ENCODE assay signal across 1 cellular context in the genomic region with DNA sequence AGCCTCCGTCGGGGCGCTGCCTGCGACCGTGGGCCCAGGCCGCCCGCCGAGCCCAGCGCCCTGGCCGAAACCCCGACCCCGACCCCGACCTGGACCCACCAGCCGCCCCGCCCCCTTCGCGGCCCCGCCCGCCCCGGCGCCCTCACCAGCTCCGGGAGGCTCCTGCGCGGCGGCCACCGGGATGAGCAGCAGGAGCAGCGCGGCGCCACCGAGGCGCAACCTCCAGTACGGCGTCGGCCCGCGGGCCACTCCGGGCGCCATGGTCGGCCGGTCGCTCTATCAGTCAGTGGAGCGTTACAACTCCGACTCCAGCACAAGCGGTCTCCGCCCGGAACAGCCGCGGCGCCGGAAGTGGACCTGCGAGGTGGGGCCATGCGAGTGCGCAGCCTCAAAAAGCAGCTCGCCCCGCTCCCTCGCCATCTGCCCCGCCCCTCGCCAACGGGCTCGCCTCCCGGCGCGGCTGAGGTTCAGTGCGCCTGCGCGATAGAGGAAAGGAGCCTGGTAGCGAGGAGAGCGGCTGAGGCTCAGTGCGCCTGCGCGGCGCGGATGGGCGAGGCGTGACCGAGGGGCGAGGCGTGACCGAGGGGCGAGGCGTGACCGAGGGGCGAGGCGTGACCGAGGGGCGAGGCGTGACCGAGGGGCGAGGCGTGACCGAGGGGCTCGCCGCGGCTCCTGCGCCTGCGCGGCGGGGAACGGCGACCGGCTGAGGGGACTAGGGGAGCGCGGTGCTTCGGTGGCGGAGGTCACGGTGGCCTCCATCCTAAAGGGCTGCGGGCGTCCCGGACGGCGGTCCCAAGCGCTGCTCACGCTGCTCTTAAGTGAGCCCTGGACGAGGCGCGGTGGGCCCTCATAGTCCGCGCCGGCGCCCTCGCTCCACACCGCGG.
TF ChIP-seq lines count a peak whose summit lies in the region.

A gene with protein sequence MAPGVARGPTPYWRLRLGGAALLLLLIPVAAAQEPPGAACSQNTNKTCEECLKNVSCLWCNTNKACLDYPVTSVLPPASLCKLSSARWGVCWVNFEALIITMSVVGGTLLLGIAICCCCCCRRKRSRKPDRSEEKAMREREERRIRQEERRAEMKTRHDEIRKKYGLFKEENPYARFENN (minus strand): TSS at position 335 of the 884 bp plus-strand sequence. CDS start 74 bp downstream, at position 261.

TF ChIP-seq in HepG2, 621 proteins besides CTCF, POLR2A, EP300 and RAD21 (continued from another document and continues in another):
- TF ChIP-seq, protein P1, sequence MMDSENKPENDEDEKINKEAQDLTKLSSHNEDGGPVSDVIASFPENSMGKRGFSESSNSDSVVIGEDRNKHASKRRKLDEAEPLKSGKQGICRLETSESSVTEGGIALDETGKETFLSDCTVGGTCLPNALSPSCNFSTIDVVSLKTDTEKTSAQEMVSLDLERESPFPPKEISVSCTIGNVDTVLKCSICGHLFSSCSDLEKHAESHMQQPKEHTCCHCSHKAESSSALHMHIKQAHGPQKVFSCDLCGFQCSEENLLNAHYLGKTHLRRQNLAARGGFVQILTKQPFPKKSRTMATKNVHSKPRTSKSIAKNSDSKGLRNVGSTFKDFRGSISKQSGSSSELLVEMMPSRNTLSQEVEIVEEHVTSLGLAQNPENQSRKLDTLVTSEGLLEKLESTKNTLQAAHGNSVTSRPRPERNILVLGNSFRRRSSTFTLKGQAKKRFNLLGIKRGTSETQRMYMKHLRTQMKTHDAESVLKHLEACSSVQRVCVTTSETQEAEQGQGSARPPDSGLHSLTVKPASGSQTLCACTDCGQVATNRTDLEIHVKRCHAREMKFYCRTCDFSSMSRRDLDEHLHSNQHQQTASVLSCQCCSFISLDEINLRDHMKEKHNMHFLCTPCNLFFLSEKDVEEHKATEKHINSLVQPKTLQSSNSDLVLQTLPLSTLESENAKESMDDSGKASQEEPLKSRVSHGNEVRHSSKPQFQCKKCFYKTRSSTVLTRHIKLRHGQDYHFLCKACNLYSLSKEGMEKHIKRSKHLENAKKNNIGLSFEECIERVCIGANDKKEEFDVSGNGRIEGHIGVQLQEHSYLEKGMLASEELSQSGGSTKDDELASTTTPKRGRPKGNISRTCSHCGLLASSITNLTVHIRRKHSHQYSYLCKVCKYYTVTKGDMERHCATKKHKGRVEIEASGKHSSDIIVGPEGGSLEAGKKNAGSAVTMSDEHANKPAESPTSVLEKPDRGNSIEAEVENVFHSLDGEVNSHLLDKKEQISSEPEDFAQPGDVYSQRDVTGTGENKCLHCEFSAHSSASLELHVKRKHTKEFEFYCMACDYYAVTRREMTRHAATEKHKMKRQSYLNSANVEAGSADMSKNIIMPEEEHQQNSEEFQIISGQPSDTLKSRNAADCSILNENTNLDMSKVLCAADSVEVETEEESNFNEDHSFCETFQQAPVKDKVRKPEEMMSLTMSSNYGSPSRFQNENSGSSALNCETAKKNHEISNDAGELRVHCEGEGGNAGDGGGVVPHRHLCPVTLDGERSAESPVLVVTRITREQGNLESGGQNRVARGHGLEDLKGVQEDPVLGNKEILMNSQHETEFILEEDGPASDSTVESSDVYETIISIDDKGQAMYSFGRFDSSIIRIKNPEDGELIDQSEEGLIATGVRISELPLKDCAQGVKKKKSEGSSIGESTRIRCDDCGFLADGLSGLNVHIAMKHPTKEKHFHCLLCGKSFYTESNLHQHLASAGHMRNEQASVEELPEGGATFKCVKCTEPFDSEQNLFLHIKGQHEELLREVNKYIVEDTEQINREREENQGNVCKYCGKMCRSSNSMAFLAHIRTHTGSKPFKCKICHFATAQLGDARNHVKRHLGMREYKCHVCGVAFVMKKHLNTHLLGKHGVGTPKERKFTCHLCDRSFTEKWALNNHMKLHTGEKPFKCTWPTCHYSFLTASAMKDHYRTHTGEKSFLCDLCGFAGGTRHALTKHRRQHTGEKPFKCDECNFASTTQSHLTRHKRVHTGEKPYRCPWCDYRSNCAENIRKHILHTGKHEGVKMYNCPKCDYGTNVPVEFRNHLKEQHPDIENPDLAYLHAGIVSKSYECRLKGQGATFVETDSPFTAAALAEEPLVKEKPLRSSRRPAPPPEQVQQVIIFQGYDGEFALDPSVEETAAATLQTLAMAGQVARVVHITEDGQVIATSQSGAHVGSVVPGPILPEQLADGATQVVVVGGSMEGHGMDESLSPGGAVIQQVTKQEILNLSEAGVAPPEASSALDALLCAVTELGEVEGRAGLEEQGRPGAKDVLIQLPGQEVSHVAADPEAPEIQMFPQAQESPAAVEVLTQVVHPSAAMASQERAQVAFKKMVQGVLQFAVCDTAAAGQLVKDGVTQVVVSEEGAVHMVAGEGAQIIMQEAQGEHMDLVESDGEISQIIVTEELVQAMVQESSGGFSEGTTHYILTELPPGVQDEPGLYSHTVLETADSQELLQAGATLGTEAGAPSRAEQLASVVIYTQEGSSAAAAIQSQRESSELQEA (CRISPR knock-in tag; IDR thresholded peaks at IDR 0.05; ENCODE audit: not compliant biosample characterization): no peak
- TF ChIP-seq TCF7 (IDR thresholded peaks at IDR 0.05; ENCODE audit: low read depth) (no peak), ZKSCAN5 (CRISPR knock-in tag; IDR thresholded peaks at IDR 0.05) (no peak), ASH2L (IDR thresholded peaks at IDR 0.05; ENCODE audit: insufficient read length, low read depth, low read length) (peak; percentile 43), STAG1 (CRISPR knock-in tag; IDR thresholded peaks at IDR 0.05) (0 out of 2 replicates have a peak, but pooled peaks have one; percentile 12), FOXO1 (CRISPR knock-in tag; IDR thresholded peaks at IDR 0.05) (peak; percentile 33; the same call in 1 of the 2 replicates), ATAD3A (CRISPR knock-in tag; IDR thresholded peaks at IDR 0.05) (no peak), ZFAT (CRISPR knock-in tag; conservative IDR thresholded peaks at IDR 0.05) (no peak), MATR3 (CRISPR knock-in tag; IDR thresholded peaks at IDR 0.05) (0 out of 2 replicates have a peak, but pooled peaks have one; percentile 92), TBX2 (CRISPR knock-in tag; IDR thresholded peaks at IDR 0.05; ENCODE audit: borderline replicate concordance) (peak; percentile 78), ZSCAN9 (CRISPR knock-in tag; IDR thresholded peaks at IDR 0.05; ENCODE audit: borderline replicate concordance) (no peak), ZNF816 (CRISPR knock-in tag; IDR thresholded peaks at IDR 0.05; ENCODE audit: borderline replicate concordance) (no peak), ZFP37 (CRISPR knock-in tag; IDR thresholded peaks at IDR 0.05; ENCODE audit: borderline replicate concordance) (no peak), ZNF251 (CRISPR knock-in tag; IDR thresholded peaks at IDR 0.05) (no peak), SATB2 (CRISPR knock-in tag; IDR thresholded peaks at IDR 0.05) (no peak), ZNF629 (CRISPR knock-in tag; conservative IDR thresholded peaks at IDR 0.05) (no peak), ZNF160 (CRISPR knock-in tag; IDR thresholded peaks at IDR 0.05) (no peak), NKX3-1 (CRISPR knock-in tag; IDR thresholded peaks at IDR 0.05) (peak; percentile 14; the same call in 1 of the 2 replicates)
- TF ChIP-seq, protein P2, sequence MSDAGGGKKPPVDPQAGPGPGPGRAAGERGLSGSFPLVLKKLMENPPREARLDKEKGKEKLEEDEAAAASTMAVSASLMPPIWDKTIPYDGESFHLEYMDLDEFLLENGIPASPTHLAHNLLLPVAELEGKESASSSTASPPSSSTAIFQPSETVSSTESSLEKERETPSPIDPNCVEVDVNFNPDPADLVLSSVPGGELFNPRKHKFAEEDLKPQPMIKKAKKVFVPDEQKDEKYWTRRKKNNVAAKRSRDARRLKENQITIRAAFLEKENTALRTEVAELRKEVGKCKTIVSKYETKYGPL (CRISPR knock-in tag; IDR thresholded peaks at IDR 0.05): no peak
- TF ChIP-seq, protein P3, sequence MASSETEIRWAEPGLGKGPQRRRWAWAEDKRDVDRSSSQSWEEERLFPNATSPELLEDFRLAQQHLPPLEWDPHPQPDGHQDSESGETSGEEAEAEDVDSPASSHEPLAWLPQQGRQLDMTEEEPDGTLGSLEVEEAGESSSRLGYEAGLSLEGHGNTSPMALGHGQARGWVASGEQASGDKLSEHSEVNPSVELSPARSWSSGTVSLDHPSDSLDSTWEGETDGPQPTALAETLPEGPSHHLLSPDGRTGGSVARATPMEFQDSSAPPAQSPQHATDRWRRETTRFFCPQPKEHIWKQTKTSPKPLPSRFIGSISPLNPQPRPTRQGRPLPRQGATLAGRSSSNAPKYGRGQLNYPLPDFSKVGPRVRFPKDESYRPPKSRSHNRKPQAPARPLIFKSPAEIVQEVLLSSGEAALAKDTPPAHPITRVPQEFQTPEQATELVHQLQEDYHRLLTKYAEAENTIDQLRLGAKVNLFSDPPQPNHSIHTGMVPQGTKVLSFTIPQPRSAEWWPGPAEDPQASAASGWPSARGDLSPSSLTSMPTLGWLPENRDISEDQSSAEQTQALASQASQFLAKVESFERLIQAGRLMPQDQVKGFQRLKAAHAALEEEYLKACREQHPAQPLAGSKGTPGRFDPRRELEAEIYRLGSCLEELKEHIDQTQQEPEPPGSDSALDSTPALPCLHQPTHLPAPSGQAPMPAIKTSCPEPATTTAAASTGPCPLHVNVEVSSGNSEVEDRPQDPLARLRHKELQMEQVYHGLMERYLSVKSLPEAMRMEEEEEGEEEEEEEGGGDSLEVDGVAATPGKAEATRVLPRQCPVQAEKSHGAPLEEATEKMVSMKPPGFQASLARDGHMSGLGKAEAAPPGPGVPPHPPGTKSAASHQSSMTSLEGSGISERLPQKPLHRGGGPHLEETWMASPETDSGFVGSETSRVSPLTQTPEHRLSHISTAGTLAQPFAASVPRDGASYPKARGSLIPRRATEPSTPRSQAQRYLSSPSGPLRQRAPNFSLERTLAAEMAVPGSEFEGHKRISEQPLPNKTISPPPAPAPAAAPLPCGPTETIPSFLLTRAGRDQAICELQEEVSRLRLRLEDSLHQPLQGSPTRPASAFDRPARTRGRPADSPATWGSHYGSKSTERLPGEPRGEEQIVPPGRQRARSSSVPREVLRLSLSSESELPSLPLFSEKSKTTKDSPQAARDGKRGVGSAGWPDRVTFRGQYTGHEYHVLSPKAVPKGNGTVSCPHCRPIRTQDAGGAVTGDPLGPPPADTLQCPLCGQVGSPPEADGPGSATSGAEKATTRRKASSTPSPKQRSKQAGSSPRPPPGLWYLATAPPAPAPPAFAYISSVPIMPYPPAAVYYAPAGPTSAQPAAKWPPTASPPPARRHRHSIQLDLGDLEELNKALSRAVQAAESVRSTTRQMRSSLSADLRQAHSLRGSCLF (CRISPR knock-in tag; IDR thresholded peaks at IDR 0.05; ENCODE audit: borderline replicate concordance): no peak
- TF ChIP-seq, protein P4, sequence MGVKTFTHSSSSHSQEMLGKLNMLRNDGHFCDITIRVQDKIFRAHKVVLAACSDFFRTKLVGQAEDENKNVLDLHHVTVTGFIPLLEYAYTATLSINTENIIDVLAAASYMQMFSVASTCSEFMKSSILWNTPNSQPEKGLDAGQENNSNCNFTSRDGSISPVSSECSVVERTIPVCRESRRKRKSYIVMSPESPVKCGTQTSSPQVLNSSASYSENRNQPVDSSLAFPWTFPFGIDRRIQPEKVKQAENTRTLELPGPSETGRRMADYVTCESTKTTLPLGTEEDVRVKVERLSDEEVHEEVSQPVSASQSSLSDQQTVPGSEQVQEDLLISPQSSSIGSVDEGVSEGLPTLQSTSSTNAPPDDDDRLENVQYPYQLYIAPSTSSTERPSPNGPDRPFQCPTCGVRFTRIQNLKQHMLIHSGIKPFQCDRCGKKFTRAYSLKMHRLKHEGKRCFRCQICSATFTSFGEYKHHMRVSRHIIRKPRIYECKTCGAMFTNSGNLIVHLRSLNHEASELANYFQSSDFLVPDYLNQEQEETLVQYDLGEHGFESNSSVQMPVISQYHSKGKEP (CRISPR knock-in tag; IDR thresholded peaks at IDR 0.05): no peak
- TF ChIP-seq, protein P5, sequence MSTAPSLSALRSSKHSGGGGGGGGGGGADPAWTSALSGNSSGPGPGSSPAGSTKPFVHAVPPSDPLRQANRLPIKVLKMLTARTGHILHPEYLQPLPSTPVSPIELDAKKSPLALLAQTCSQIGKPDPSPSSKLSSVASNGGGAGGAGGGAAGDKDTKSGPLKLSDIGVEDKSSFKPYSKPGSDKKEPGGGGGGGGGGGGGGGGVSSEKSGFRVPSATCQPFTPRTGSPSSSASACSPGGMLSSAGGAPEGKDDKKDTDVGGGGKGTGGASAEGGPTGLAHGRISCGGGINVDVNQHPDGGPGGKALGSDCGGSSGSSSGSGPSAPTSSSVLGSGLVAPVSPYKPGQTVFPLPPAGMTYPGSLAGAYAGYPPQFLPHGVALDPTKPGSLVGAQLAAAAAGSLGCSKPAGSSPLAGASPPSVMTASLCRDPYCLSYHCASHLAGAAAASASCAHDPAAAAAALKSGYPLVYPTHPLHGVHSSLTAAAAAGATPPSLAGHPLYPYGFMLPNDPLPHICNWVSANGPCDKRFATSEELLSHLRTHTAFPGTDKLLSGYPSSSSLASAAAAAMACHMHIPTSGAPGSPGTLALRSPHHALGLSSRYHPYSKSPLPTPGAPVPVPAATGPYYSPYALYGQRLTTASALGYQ (CRISPR knock-in tag; IDR thresholded peaks at IDR 0.05): no peak
- TF ChIP-seq, protein P6, sequence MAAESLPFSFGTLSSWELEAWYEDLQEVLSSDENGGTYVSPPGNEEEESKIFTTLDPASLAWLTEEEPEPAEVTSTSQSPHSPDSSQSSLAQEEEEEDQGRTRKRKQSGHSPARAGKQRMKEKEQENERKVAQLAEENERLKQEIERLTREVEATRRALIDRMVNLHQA (CRISPR knock-in tag; IDR thresholded peaks at IDR 0.05): no peak
- TF ChIP-seq, protein P7, sequence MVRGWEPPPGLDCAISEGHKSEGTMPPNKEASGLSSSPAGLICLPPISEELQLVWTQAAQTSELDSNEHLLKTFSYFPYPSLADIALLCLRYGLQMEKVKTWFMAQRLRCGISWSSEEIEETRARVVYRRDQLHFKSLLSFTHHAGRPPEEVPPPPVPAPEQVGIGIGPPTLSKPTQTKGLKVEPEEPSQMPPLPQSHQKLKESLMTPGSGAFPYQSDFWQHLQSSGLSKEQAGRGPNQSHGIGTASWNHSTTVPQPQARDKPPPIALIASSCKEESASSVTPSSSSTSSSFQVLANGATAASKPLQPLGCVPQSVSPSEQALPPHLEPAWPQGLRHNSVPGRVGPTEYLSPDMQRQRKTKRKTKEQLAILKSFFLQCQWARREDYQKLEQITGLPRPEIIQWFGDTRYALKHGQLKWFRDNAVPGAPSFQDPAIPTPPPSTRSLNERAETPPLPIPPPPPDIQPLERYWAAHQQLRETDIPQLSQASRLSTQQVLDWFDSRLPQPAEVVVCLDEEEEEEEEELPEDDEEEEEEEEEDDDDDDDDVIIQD (CRISPR knock-in tag; IDR thresholded peaks at IDR 0.05; ENCODE audit: low read depth): no peak
- TF ChIP-seq, protein P8, sequence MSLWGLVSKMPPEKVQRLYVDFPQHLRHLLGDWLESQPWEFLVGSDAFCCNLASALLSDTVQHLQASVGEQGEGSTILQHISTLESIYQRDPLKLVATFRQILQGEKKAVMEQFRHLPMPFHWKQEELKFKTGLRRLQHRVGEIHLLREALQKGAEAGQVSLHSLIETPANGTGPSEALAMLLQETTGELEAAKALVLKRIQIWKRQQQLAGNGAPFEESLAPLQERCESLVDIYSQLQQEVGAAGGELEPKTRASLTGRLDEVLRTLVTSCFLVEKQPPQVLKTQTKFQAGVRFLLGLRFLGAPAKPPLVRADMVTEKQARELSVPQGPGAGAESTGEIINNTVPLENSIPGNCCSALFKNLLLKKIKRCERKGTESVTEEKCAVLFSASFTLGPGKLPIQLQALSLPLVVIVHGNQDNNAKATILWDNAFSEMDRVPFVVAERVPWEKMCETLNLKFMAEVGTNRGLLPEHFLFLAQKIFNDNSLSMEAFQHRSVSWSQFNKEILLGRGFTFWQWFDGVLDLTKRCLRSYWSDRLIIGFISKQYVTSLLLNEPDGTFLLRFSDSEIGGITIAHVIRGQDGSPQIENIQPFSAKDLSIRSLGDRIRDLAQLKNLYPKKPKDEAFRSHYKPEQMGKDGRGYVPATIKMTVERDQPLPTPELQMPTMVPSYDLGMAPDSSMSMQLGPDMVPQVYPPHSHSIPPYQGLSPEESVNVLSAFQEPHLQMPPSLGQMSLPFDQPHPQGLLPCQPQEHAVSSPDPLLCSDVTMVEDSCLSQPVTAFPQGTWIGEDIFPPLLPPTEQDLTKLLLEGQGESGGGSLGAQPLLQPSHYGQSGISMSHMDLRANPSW (CRISPR knock-in tag; IDR thresholded peaks at IDR 0.05; ENCODE audit: borderline replicate concordance): no peak
